In genomic region chr5:150538007-150538917, GRCh38 we compare ENCODE assay signal across 11 cellular contexts. TPM values are rescaled to one million over a fixed set of nuclear protein-coding genes. Genes with fewer than 3 reads are reported as not detected.
DNase-seq lines count a peak whose midpoint lies in the region; ATAC-seq and TF ChIP-seq lines count a peak whose summit lies in the region.
"Had no signal": no experiment of that assay in that cellular context is flagged by ENCODE, and none has a peak within 500 bp of the region (broad histone marks: within the 10 kb centered on the region; RNA-seq: fewer than 3 reads in every experiment).

No MANE protein-coding gene starts in this region.

- no peak overlapping the region for H3K27ac ChIP-seq in HUES6 (ENCODE audit: low read depth, low read length)
- H3K27ac ChIP-seq in adrenal gland, result peak overlapping the region in 4 of 5 donors; percentile 47 to 93 (median 78)
- H3K27ac ChIP-seq in substantia nigra (ENCODE audit: low read depth, low read length, poor library complexity, severe bottlenecking), result peak overlapping the region; percentile 30
- H3K27ac ChIP-seq: pancreas had no signal

- H3K9me3 ChIP-seq in HUES6 (ENCODE audit: control insufficient read depth, insufficient read depth, low read depth, low read length) (no peaks in the 10 kb centered on the region), adrenal gland (replicated peaks in 1 of 3) (no peaks in the 10 kb centered on the region)
- H3K9me3 ChIP-seq: pancreas had no signal

- H3K36me3 Mint-ChIP-seq in activated CD4-positive, alpha-beta T cell treated with anti-CD3 and anti-CD28 coated beads, Interleukin-2, amount 10 ng/mL, durations not matched to agents 7 days and 5 days (ENCODE audit: low read depth), result no peaks in the 10 kb centered on the region

- no peak overlapping the region for H3K4me3 Mint-ChIP-seq in activated CD4-positive, alpha-beta T cell treated with anti-CD3 and anti-CD28 coated beads, Interleukin-2, amount 10 ng/mL, durations not matched to agents 7 days and 5 days
- H3K4me3 Mint-ChIP-seq: activated CD4-positive, alpha-beta T cell treated with anti-CD3 and anti-CD28 coated beads for 36 hours had no signal

- no peak overlapping the region for H3K4me3 ChIP-seq in HUES6 (ENCODE audit: low read depth, low read length)
- H3K4me3 ChIP-seq in adrenal gland, result no peak overlapping the region
- H3K4me3 ChIP-seq: pancreas had no signal

- WGBS in adrenal gland, 4 donors, result 76 to 87% (median 77%) methylated on average over 8 of the region's 8 CpGs

- TF ChIP-seq CTCF in adrenal gland (IDR thresholded peaks at IDR 0.05), result peak in 1 of 6 experiments; percentile 15

- intact Hi-C loops in adrenal gland (cut with DNase I), result no loop called here
- intact Hi-C loops in Right ventricle myocardium superior (cut with DNase I), result no loop called here

- CTCF ChIA-PET in activated CD4-positive, alpha-beta T cell treated with anti-CD3 and anti-CD28 coated beads, Interleukin-2, amount 10 ng/mL, durations not matched to agents 7 days and 5 days (lab: Charles Lee), result no interaction called here

- no peaks in the 10 kb centered on the region for H3K4me1 Mint-ChIP-seq in activated CD4-positive, alpha-beta T cell treated with anti-CD3 and anti-CD28 coated beads, Interleukin-2, amount 10 ng/mL, durations not matched to agents 7 days and 5 days
- H3K4me1 Mint-ChIP-seq: activated CD4-positive, alpha-beta T cell treated with anti-CD3 and anti-CD28 coated beads for 36 hours had no signal

- H3K9ac ChIP-seq in HUES6 (ENCODE audit: low read length), result peak overlapping the region; percentile 12

- H3K27me3 Mint-ChIP-seq in activated CD4-positive, alpha-beta T cell treated with anti-CD3 and anti-CD28 coated beads, Interleukin-2, amount 10 ng/mL, durations not matched to agents 7 days and 5 days, result no peaks in the 10 kb centered on the region
- H3K27me3 Mint-ChIP-seq: activated CD4-positive, alpha-beta T cell treated with anti-CD3 and anti-CD28 coated beads for 36 hours had no signal

- H3K9me3 Mint-ChIP-seq in activated CD4-positive, alpha-beta T cell treated with anti-CD3 and anti-CD28 coated beads, Interleukin-2, amount 10 ng/mL, durations not matched to agents 7 days and 5 days, result no peaks in the 10 kb centered on the region

- H3K36me3 ChIP-seq in HUES6 (ENCODE audit: control insufficient read depth, insufficient read depth, low read length) (peaks cover 95% of the 10 kb centered on the region), adrenal gland (replicated peaks in 1 of 2) (peaks cover 0 to 82% of the 10 kb centered on the region in 2 donors)

- no peak for TF ChIP-seq POLR2A in adrenal gland (IDR thresholded peaks at IDR 0.05)

- H3K4me1 ChIP-seq in HUES6 (ENCODE audit: control insufficient read depth, insufficient read depth, low read length) (peaks cover 3% of the 10 kb centered on the region; the same call in 1 of the 2 replicates), adrenal gland (replicated peaks in 1 of 2) (peaks cover 46 to 77% of the 10 kb centered on the region in 2 donors)
- H3K4me1 ChIP-seq: pancreas had no signal

- H3K27me3 ChIP-seq in HUES6 (ENCODE audit: control insufficient read depth, insufficient read depth, low read length), result no peaks in the 10 kb centered on the region
- H3K27me3 ChIP-seq in adrenal gland, result no peaks in the 10 kb centered on the region
- H3K27me3 ChIP-seq: pancreas had no signal

- peak in 2 of 7 donors; percentile 58 to 64 for DNase-seq in adrenal gland
- no peak for DNase-seq in Right ventricle myocardium superior
- DNase-seq in substantia nigra (lab: John Stamatoyannopoulos, UW), result no peak
- DNase-seq in KG1 (lab: John Stamatoyannopoulos, UW), result no peak
- DNase-seq in activated CD4-positive, alpha-beta T cell treated with anti-CD3 and anti-CD28 coated beads, Interleukin-2, amount 10 ng/mL, durations not matched to agents 7 days and 5 days, result no peak
- DNase-seq in NCI-H1092 (lab: John Stamatoyannopoulos, UW), result no peak
- DNase-seq: activated CD4-positive, alpha-beta T cell treated with anti-CD3 and anti-CD28 coated beads for 36 hours; GOT3; NCI-H1694; pancreas had no signal

- peak; percentile 40 for ATAC-seq in Right ventricle myocardium superior (ENCODE audit: poor library complexity)
- ATAC-seq: activated CD4-positive, alpha-beta T cell treated with anti-CD3 and anti-CD28 coated beads for 36 hours; pancreas had no signal

- no peak overlapping the region for H3K27ac Mint-ChIP-seq in activated CD4-positive, alpha-beta T cell treated with anti-CD3 and anti-CD28 coated beads, Interleukin-2, amount 10 ng/mL, durations not matched to agents 7 days and 5 days

- POLR2A ChIA-PET in activated CD4-positive, alpha-beta T cell treated with anti-CD3 and anti-CD28 coated beads, Interleukin-2, amount 10 ng/mL, durations not matched to agents 7 days and 5 days (lab: Charles Lee), result no interaction called here

RNA-seq across cellular contexts. Expression of gene NDST1, which starts 30.3 kb away (rescaled TPM):
- total RNA-seq in adrenal gland (100 to 1,000 TPM in 6 of 8 donors, 10 to 100 TPM in 2; 80.7 to 154 (median 106) TPM), Right ventricle myocardium superior (50.8 TPM)
- polyA plus RNA-seq in adrenal gland, result 10 to 100 TPM in 2 of 3 donors, 1 to 10 TPM in 1; 9.6 to 37.5 (median 21.1) TPM
- total RNA-seq in activated CD4-positive, alpha-beta T cell treated with anti-CD3 and anti-CD28 coated beads, Interleukin-2, amount 10 ng/mL, durations not matched to agents 7 days and 5 days, result under 1 TPM; 0.50 to 0.71 TPM

Comparison
In these comparisons a context has a peak if more than half of its experiments do, and no peak if none do; other contexts are left out.
1. RNA of gene NDST1, which starts 30.3 kb away (total RNA-seq): 80.7 to 154 TPM in adrenal gland and 50.8 TPM in Right ventricle myocardium superior (single experiment); 0.50 to 0.71 TPM in activated CD4-positive, alpha-beta T cell treated with anti-CD3 and anti-CD28 coated beads, Interleukin-2, amount 10 ng/mL, durations not matched to agents 7 days and 5 days; every median in the first group is over 10 times any median in the second.